In genomic region chr4:68175562-68176155, GRCh38 we compare ENCODE assay signal across 8 cellular contexts. TPM values are rescaled to one million over a fixed set of nuclear protein-coding genes. Genes with fewer than 3 reads are reported as not detected.
DNase-seq lines count a peak whose midpoint lies in the region; ATAC-seq and TF ChIP-seq lines count a peak whose summit lies in the region.

No MANE protein-coding gene starts in this region.

- H3F3A ChIP-seq in DOHH2 (ENCODE audit: control insufficient read depth, insufficient read depth), result no peaks in the 10 kb centered on the region

- H3K27me3 ChIP-seq in DOHH2 (ENCODE audit: control insufficient read depth, low read length) (no peaks in the 10 kb centered on the region), adrenal gland (no peaks in the 10 kb centered on the region), kidney epithelial cell (ENCODE audit: control insufficient read depth, insufficient read depth, low read length) (no peaks in the 10 kb centered on the region), suprapubic skin (no peaks in the 10 kb centered on the region)

- H3K27ac ChIP-seq in DOHH2 (ENCODE audit: low read depth, low read length) (no peak overlapping the region), adrenal gland (no peak overlapping the region), suprapubic skin (no peak overlapping the region)

- no peaks in the 10 kb centered on the region for H4K20me1 ChIP-seq in DOHH2 (ENCODE audit: control insufficient read depth, insufficient read depth, low read depth, low read length)

- no peaks in the 10 kb centered on the region for H3K4me1 ChIP-seq in DOHH2 (ENCODE audit: control insufficient read depth, low read length)
- no peaks in the 10 kb centered on the region for H3K4me1 ChIP-seq in adrenal gland (replicated peaks in 1 of 2)
- H3K4me1 ChIP-seq in suprapubic skin, result no peaks in the 10 kb centered on the region

- H3K9me2 ChIP-seq in DOHH2 (replicated peaks; ENCODE audit: control insufficient read depth, low read length), result no peaks in the 10 kb centered on the region

- TF ChIP-seq CTCF in DOHH2 (IDR thresholded peaks at IDR 0.05; ENCODE audit: low read depth, low read length, poor library complexity, severe bottlenecking) (peak; percentile 71), adrenal gland (IDR thresholded peaks at IDR 0.05) (peak; percentile 29 to 66 (median 50)), kidney epithelial cell (IDR thresholded peaks at IDR 0.05; ENCODE audit: insufficient read depth, low read length, poor library complexity, severe bottlenecking) (peak; percentile 67), suprapubic skin (IDR thresholded peaks at IDR 0.05) (peak; percentile 35 to 45)

- H3K4me3 ChIP-seq in DOHH2 (ENCODE audit: low read length) (no peak overlapping the region), adrenal gland (no peak overlapping the region), kidney epithelial cell (ENCODE audit: low read depth, low read length) (no peak overlapping the region), suprapubic skin (no peak overlapping the region)

- intact Hi-C loops in adrenal gland (cut with DNase I), result no loop called here

- H3K4me2 ChIP-seq in DOHH2 (ENCODE audit: low read length), result no peak overlapping the region

- no peaks in the 10 kb centered on the region for H3K79me2 ChIP-seq in DOHH2 (ENCODE audit: control insufficient read depth, low read length)

- TF ChIP-seq EP300 in suprapubic skin (IDR thresholded peaks at IDR 0.05), result no peak

- DNase-seq in HK-2 (ENCODE audit: unreplicated experiment), result peak; percentile 23
- DNase-seq in NCI-H748 (lab: John Stamatoyannopoulos, UW; ENCODE audit: unreplicated experiment), result peak; percentile 50
- DNase-seq in adrenal gland, result peak in 5 of 7 donors; percentile 19 to 55 (median 46)
- DNase-seq in kidney epithelial cell (ENCODE audit: low read depth), result peak; percentile 21
- DNase-seq in suprapubic skin (ENCODE audit: low spot score in 2 of 2), result no peak
- DNase-seq in UCSD-AML1 (lab: John Stamatoyannopoulos, UW; ENCODE audit: unreplicated experiment), result no peak

- H3K36me3 ChIP-seq in DOHH2 (ENCODE audit: control insufficient read depth, low read length), result no peaks in the 10 kb centered on the region
- H3K36me3 ChIP-seq in adrenal gland (replicated peaks in 1 of 2), result no peaks in the 10 kb centered on the region
- H3K36me3 ChIP-seq in kidney epithelial cell (ENCODE audit: control insufficient read depth, insufficient read depth, low read length), result no peaks in the 10 kb centered on the region
- H3K36me3 ChIP-seq in suprapubic skin, result no peaks in the 10 kb centered on the region

- H3K9me3 ChIP-seq in DOHH2 (ENCODE audit: control insufficient read depth, insufficient read depth, low read length), result no peaks in the 10 kb centered on the region
- H3K9me3 ChIP-seq in adrenal gland (replicated peaks in 1 of 3), result no peaks in the 10 kb centered on the region
- H3K9me3 ChIP-seq in suprapubic skin, result no peaks in the 10 kb centered on the region

- ATAC-seq in GM19324 (IDR thresholded peaks at IDR 0.05; ENCODE audit: low FRiP score, unreplicated experiment), result peak; percentile 44

- TF ChIP-seq POLR2A in adrenal gland (IDR thresholded peaks at IDR 0.05) (no peak), suprapubic skin (IDR thresholded peaks at IDR 0.05) (no peak)

- 24 to 31% (median 29%) methylated on average over 6 of the region's 6 CpGs for WGBS in adrenal gland, 4 donors
- 38% methylated on average over 6 of the region's 6 CpGs for WGBS in suprapubic skin

RNA-seq across cellular contexts. Expression of gene TMPRSS11F, which starts 46.0 kb away (rescaled TPM):
- not detected for total RNA-seq in adrenal gland
- polyA plus RNA-seq in adrenal gland, result not detected
- not detected in 2 replicates for total RNA-seq in kidney epithelial cell
- total RNA-seq in suprapubic skin, result 10 to 100 TPM in 3 of 4 donors, 1 to 10 TPM in 1; 8.1 to 20.1 (median 13.0) TPM

Comparison
In these comparisons a context has a peak if more than half of its experiments do, and no peak if none do; other contexts are left out.
1. DNase-seq: peak in HK-2 (single experiment), NCI-H748 (single experiment), adrenal gland (5 of 7) and kidney epithelial cell (single experiment); none in suprapubic skin (0 of 2) and UCSD-AML1 (single experiment).
2. Peak in every context shown above with its lines, with median percentiles within 50 percentile points of each other: CTCF ChIP-seq.